ENCODE assay signal across 10 cellular contexts in the genomic region with DNA sequence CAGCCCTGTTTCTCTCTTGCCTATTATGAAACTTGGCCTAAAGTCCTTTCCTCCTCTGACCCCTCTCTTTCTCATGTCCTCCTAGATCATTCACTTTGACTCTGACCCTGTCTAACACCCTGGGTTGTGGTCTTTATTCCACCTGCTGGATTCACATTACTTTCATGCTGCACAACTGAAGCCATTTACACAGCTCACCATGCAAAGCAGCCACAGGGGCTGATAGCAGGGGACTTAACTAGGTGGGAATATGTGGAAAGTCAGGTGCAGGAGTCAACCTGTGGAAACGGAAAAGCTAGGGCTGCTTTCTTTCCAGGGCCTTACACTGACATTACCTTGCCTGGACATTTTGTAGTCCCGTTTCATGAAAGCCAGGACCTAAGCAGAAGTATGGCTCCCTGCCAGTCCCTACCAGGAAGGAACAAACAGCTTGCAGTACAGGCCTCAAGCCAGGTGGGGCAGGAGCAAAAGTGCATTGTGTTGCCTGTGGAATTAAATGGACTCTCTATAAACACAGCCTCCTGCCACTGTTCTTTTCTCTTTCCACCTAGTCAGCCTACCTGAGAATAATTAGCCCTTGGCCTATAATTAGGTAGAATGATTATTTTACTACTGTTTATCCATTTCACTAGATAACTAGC. TPM values are rescaled to one million over a fixed set of nuclear protein-coding genes. Genes with fewer than 3 reads are reported as not detected.
DNase-seq lines count a peak whose midpoint lies in the region; ATAC-seq and TF ChIP-seq lines count a peak whose summit lies in the region.
"Had no signal": no experiment of that assay in that cellular context is flagged by ENCODE, and none has a peak within 500 bp of the region (broad histone marks: within the 10 kb centered on the region; RNA-seq: fewer than 3 reads in every experiment).

No MANE protein-coding gene starts in this region.

- peaks cover 5% of the 10 kb centered on the region; the same call in 1 of the 2 replicates for H3K79me2 ChIP-seq in PC-9 (ENCODE audit: low read depth)

- CTCF ChIA-PET in PC-9 (lab: Charles Lee) = interaction anchor here (0.9 to 1.8 kb wide), 2 partner anchors 20 to 35 kb away, joined by 3 to 9 read pairs; no protein-coding TSS in a partner anchor

- H3K27ac Mint-ChIP-seq in endodermal cell = no peak overlapping the region
- H3K27ac Mint-ChIP-seq: mesothelial cell of epicardium had no signal

- peak overlapping the region; percentile 37 for H3K4me2 ChIP-seq in PC-9

- ATAC-seq in GM21390 (IDR thresholded peaks at IDR 0.05; ENCODE audit: unreplicated experiment) = no peak
- ATAC-seq in HG03457 (IDR thresholded peaks at IDR 0.05; ENCODE audit: unreplicated experiment) = no peak
- no peak for ATAC-seq in GM21423 (IDR thresholded peaks at IDR 0.05; ENCODE audit: unreplicated experiment)

- peaks cover 13% of the 10 kb centered on the region for H3K4me1 ChIP-seq in PC-9 (replicated peaks; ENCODE audit: insufficient read depth)
- H3K4me1 ChIP-seq in endodermal cell (ENCODE audit: control insufficient read depth, insufficient read depth, low read length) = no peaks in the 10 kb centered on the region
- peaks cover 22% of the 10 kb centered on the region for H3K4me1 ChIP-seq in muscle layer of colon (ENCODE audit: insufficient read depth, low read length)
- H3K4me1 ChIP-seq: SJSA1 had no signal

- no peaks in the 10 kb centered on the region for H3F3A ChIP-seq in PC-9 (ENCODE audit: insufficient read depth, low read depth)

- H3K4me1 Mint-ChIP-seq in endodermal cell = peaks cover 6% of the 10 kb centered on the region

- H3K27me3 Mint-ChIP-seq in endodermal cell (ENCODE audit: insufficient read depth) = peaks cover 12% of the 10 kb centered on the region

- no peaks in the 10 kb centered on the region for H3K9me2 ChIP-seq in PC-9 (ENCODE audit: insufficient read depth)

- H3K4me3 Mint-ChIP-seq in endodermal cell = no peak overlapping the region
- H3K4me3 Mint-ChIP-seq: mesothelial cell of epicardium had no signal

- no peak overlapping the region for H2AFZ ChIP-seq in PC-9

- no peaks in the 10 kb centered on the region for H4K20me1 ChIP-seq in PC-9 (ENCODE audit: insufficient read depth)

- DNase-seq in Daoy (ENCODE audit: low read depth) (peak; percentile 58), HUDEP-2 (lab: John Stamatoyannopoulos, UW; ENCODE audit: unreplicated experiment in 76 of 76) (peak in 67 of 76 experiments; percentile 9 to 79 (median 45)), PC-9 (peak; percentile 65 to 67), endodermal cell (peak; percentile 73)

- intact Hi-C loops in PC-9 (cut with micrococcal nuclease; ENCODE audit: unreplicated experiment) = no loop called here

- no peak overlapping the region for H3K9ac ChIP-seq in endodermal cell (ENCODE audit: extremely low read depth, low read length, poor library complexity, severe bottlenecking)
- H3K9ac ChIP-seq in muscle layer of colon (ENCODE audit: low read length) = no peak overlapping the region

- TF ChIP-seq CTCF in PC-9 (conservative IDR thresholded peaks at IDR 0.05) (peak; percentile 63), endodermal cell (conservative IDR thresholded peaks at IDR 0.05) (peak; percentile 62)

- H3K4me3 ChIP-seq in PC-9 = no peak overlapping the region
- no peak overlapping the region for H3K4me3 ChIP-seq in endodermal cell (ENCODE audit: low read length)
- H3K4me3 ChIP-seq in muscle layer of colon (ENCODE audit: low read depth in 1 of 2, low read length in 2 of 2) = no peak overlapping the region
- H3K4me3 ChIP-seq: SJSA1 had no signal

- H3K27ac ChIP-seq in PC-9 = no peak overlapping the region
- H3K27ac ChIP-seq in endodermal cell (ENCODE audit: low read depth, low read length) = no peak overlapping the region
- H3K27ac ChIP-seq in muscle layer of colon (ENCODE audit: low read depth, low read length) = peak overlapping the region; percentile 30
- H3K27ac ChIP-seq: SJSA1 had no signal

- no peaks in the 10 kb centered on the region for H3K9me3 ChIP-seq in PC-9 (ENCODE audit: insufficient read depth, low read depth)
- no peaks in the 10 kb centered on the region for H3K9me3 ChIP-seq in endodermal cell (ENCODE audit: control insufficient read depth, low read length)
- H3K9me3 ChIP-seq in muscle layer of colon (ENCODE audit: low read length) = no peaks in the 10 kb centered on the region
- H3K9me3 ChIP-seq: SJSA1 had no signal

- 82% methylated on average over 2 of the region's 2 CpGs for WGBS in endodermal cell (ENCODE audit: insufficient coverage in 1 of 2, insufficient read length in 1 of 2), 2 experiments

- H3K27me3 ChIP-seq in PC-9 (ENCODE audit: insufficient read depth, low read depth) (no peaks in the 10 kb centered on the region), endodermal cell (ENCODE audit: control insufficient read depth, insufficient read depth, low read length, poor library complexity, severe bottlenecking) (no peaks in the 10 kb centered on the region), muscle layer of colon (ENCODE audit: control insufficient read depth in 1 of 2, insufficient read depth in 2 of 2, low read length in 2 of 2) (no peaks in the 10 kb centered on the region)
- H3K27me3 ChIP-seq: SJSA1 had no signal

- H3K36me3 Mint-ChIP-seq in endodermal cell (ENCODE audit: low read depth) = no peaks in the 10 kb centered on the region
- H3K36me3 Mint-ChIP-seq: mesothelial cell of epicardium had no signal

- H3K9me3 Mint-ChIP-seq in endodermal cell = no peaks in the 10 kb centered on the region
- H3K9me3 Mint-ChIP-seq: mesothelial cell of epicardium had no signal

- H3K36me3 ChIP-seq in PC-9 (ENCODE audit: low read depth) (no peaks in the 10 kb centered on the region), endodermal cell (ENCODE audit: control insufficient read depth, insufficient read depth, low read length) (no peaks in the 10 kb centered on the region), muscle layer of colon (ENCODE audit: insufficient read depth, low read length) (peaks cover 8% of the 10 kb centered on the region)
- H3K36me3 ChIP-seq: SJSA1 had no signal

- BruUV-seq in PC-9 (replicated peaks; lab: Mats Ljungman, UMichigan) = no TSS peak

- POLR2A ChIA-PET in PC-9 (lab: Charles Lee; ENCODE audit: unreplicated experiment) = interaction anchor here (0.6 to 0.8 kb wide), 2 partner anchors 9 to 101 kb away, joined by 3 to 5 read pairs; no protein-coding TSS in a partner anchor

RNA-seq across cellular contexts. Expression of a gene that starts 11.8 kb away (rescaled TPM):
- total RNA-seq in Daoy (2014; rRNA removed; shearing (Covaris generic)) = 4.6 and 6.6 TPM in 2 replicates
- total RNA-seq in PC-9 (2021) = 17.1 and 25.2 TPM in 2 replicates
- 1 to 10 TPM; 3.2 to 4.4 TPM for total RNA-seq in endodermal cell
- polyA plus RNA-seq in endodermal cell (2013, experiment 1 of 2) = 26.1 TPM
- polyA plus RNA-seq in endodermal cell (2013, experiment 2 of 2) = 23.8 TPM

RNA-seq across cellular contexts. Expression of a gene that starts 50.5 kb away (rescaled TPM):
- total RNA-seq in Daoy (2014; rRNA removed; shearing (Covaris generic)) = 36.7 and 42.7 TPM in 2 replicates
- total RNA-seq in PC-9 (2021) (60.9 and 65.6 TPM in 2 replicates), endodermal cell (10 to 100 TPM; 52.7 to 63.7 TPM)
- polyA plus RNA-seq in endodermal cell (2013, experiment 1 of 2) = 41.2 TPM
- 39.0 TPM for polyA plus RNA-seq in endodermal cell (2013, experiment 2 of 2)
